8 cellular contexts compared by ENCODE assay signal in genomic region chr10:61903184-61903990, GRCh38. TPM values are rescaled to one million over a fixed set of nuclear protein-coding genes. Genes with fewer than 3 reads are reported as not detected.
DNase-seq lines count a peak whose midpoint lies in the region; ATAC-seq and TF ChIP-seq lines count a peak whose summit lies in the region.

No MANE protein-coding gene starts in this region.

- H3K27ac ChIP-seq in duodenal mucosa (ENCODE audit: low read depth, low read length): peak overlapping the region; percentile 96
- peak overlapping the region; percentile 96 for H3K27ac ChIP-seq in lower lobe of right lung

- H3K4me1 ChIP-seq in duodenal mucosa (ENCODE audit: control insufficient read depth in 1 of 2, insufficient read depth in 2 of 2, low read length in 2 of 2) (peaks cover 38 to 39% of the 10 kb centered on the region in 2 donors), lower lobe of right lung (peaks cover 38% of the 10 kb centered on the region)

- H3K36me3 Mint-ChIP-seq in activated CD4-positive, alpha-beta memory T cell treated with anti-CD3 and anti-CD28 coated beads for 36 hours: peaks cover 32% of the 10 kb centered on the region

- CTCF ChIA-PET in activated CD4-positive, alpha-beta memory T cell treated with anti-CD3 and anti-CD28 coated beads for 36 hours (lab: Charles Lee): interaction anchor here (0.6 to 3.6 kb wide), 22 partner anchors 20 to 342 kb away, joined by 3 to 22 read pairs (median 4); no protein-coding TSS in a partner anchor

- H3K27me3 Mint-ChIP-seq in activated CD4-positive, alpha-beta memory T cell treated with anti-CD3 and anti-CD28 coated beads for 36 hours: no peaks in the 10 kb centered on the region

- no peaks in the 10 kb centered on the region for H3K9me3 ChIP-seq in duodenal mucosa (ENCODE audit: control insufficient read depth in 1 of 2, low read length in 2 of 2)
- H3K9me3 ChIP-seq in lower lobe of right lung: no peaks in the 10 kb centered on the region

- peak overlapping the region; percentile 82 to 98 for H3K4me3 ChIP-seq in duodenal mucosa (ENCODE audit: low read depth in 1 of 2, low read length in 2 of 2)
- H3K4me3 ChIP-seq in lower lobe of right lung: peak overlapping the region; percentile 75

- ATAC-seq in HG02870 (IDR thresholded peaks at IDR 0.05; ENCODE audit: unreplicated experiment) (peak; percentile 43), lower lobe of right lung (peak; percentile 77 to 80)

- DNase-seq in NCI-H82 (lab: John Stamatoyannopoulos, UW) (peak; percentile 28), NCI-H82 treated with DMSO at 0.1 percent for 48 hours (lab: John Stamatoyannopoulos, UW; ENCODE audit: unreplicated experiment) (no peak), NCI-H2107 treated with DMSO at 0.1 percent for 48 hours (lab: John Stamatoyannopoulos, UW; ENCODE audit: unreplicated experiment) (peak; percentile 59), lower lobe of right lung (peak; percentile 77)
- peak; percentile 84 for DNase-seq in activated CD4-positive, alpha-beta memory T cell treated with anti-CD3 and anti-CD28 coated beads for 36 hours
- DNase-seq in stimulated activated CD4-positive, alpha-beta T cell treated with anti-CD3 and anti-CD28 coated beads, TNF-alpha, amount 100 ng/mL, for 4 hours (ENCODE audit: low read depth in 3 of 3): peak in 2 of 3 experiments; percentile 38 to 56

- intact Hi-C loops in activated CD4-positive, alpha-beta memory T cell treated with anti-CD3 and anti-CD28 coated beads for 36 hours (cut with micrococcal nuclease): loop anchor here (1.0 to 10.0 kb wide), 9 partner anchors 40 to 1999 kb away; partner anchors contain the start of genes CCDC6, EGR2 and NRBF2
- intact Hi-C loops in lower lobe of right lung (cut with DNase I): loop anchor here (10.0 kb wide), 1 partner anchor 341 kb away; no protein-coding TSS in a partner anchor

- no peaks in the 10 kb centered on the region for H3K27me3 ChIP-seq in duodenal mucosa (ENCODE audit: control insufficient read depth in 1 of 2, insufficient read depth in 2 of 2, low read length in 2 of 2)
- no peaks in the 10 kb centered on the region for H3K27me3 ChIP-seq in lower lobe of right lung (ENCODE audit: low read depth)

- peak; percentile 41 for TF ChIP-seq CTCF in lower lobe of right lung (IDR thresholded peaks at IDR 0.05)

- no peaks in the 10 kb centered on the region for H3K9me3 Mint-ChIP-seq in activated CD4-positive, alpha-beta memory T cell treated with anti-CD3 and anti-CD28 coated beads for 36 hours

- POLR2A ChIA-PET in activated CD4-positive, alpha-beta memory T cell treated with anti-CD3 and anti-CD28 coated beads for 36 hours (lab: Charles Lee): interaction anchor here (0.7 to 6.5 kb wide), 16 partner anchors 20 to 283 kb away, joined by 3 to 268 read pairs (median 7); no protein-coding TSS in a partner anchor

- H3K36me3 ChIP-seq in duodenal mucosa (ENCODE audit: control insufficient read depth in 1 of 2, insufficient read depth in 2 of 2, low read length in 2 of 2) (no peaks in the 10 kb centered on the region), lower lobe of right lung (no peaks in the 10 kb centered on the region)

- peak overlapping the region; percentile 95 for H3K27ac Mint-ChIP-seq in activated CD4-positive, alpha-beta memory T cell treated with anti-CD3 and anti-CD28 coated beads for 36 hours

- H3K4me3 Mint-ChIP-seq in activated CD4-positive, alpha-beta memory T cell treated with anti-CD3 and anti-CD28 coated beads for 36 hours: peak overlapping the region; percentile 90

- peaks cover 45% of the 10 kb centered on the region for H3K4me1 Mint-ChIP-seq in activated CD4-positive, alpha-beta memory T cell treated with anti-CD3 and anti-CD28 coated beads for 36 hours (ENCODE audit: low read depth)

- peak overlapping the region; percentile 93 to 99 for H3K9ac ChIP-seq in duodenal mucosa (ENCODE audit: low read depth in 1 of 2, low read length in 2 of 2)

RNA-seq across cellular contexts. Expression of gene ARID5B, which starts 1.9 kb away (rescaled TPM):
- total RNA-seq in activated CD4-positive, alpha-beta memory T cell treated with anti-CD3 and anti-CD28 coated beads for 36 hours: 10 to 100 TPM; 79.4 to 79.6 TPM
- total RNA-seq in lower lobe of right lung: 29.8 TPM
